In the genomic region with DNA sequence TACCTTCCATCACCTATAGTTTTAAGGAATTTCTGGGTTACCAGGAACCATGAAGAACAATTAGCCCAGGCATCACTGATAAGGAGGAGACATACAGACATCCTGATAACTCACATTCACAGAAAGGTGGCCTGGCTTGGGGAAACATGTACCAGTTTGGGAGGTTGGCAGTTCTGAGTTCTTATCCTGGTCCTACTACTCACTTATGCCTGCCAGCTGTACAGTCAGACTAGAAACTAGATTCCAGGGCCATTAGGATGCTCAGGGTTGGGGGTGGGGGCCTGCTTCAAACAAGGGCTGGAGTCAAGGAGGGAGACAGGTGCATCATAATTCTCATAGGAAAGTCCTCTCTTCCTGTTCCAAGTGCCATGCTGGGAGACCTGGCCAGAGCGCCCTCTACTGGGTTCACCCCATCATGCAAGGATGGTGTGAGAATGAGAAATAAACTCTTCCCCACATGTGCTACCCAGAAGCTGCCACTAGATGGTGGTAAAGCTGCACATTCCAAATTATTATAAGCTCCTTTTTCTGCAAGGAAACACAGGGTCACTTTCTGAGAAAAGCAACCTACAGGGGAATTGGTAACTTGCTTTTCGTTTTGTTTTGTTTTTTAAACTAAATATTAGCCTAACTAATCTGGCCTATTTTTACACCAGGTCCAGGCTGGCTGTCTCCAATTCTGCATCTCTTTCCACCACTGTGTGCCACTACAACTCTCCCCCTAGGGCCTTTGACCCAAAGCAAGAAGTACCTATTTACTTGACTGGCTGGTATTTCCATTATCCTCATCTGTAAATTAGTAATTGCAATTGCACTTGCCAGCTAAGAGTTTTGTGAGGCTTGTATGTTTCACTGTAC, we compare ENCODE assay signal across 8 cellular contexts. TPM values are rescaled to one million over a fixed set of nuclear protein-coding genes. Genes with fewer than 3 reads are reported as not detected.
DNase-seq lines count a peak whose midpoint lies in the region; ATAC-seq and TF ChIP-seq lines count a peak whose summit lies in the region.

No MANE protein-coding gene starts in this region.

- H3K9ac ChIP-seq in KMS-11 = no peak overlapping the region

- H3K36me3 ChIP-seq in KMS-11 (ENCODE audit: insufficient read depth) (no peaks in the 10 kb centered on the region), RWPE2 (ENCODE audit: low read depth) (no peaks in the 10 kb centered on the region), prostate gland (no peaks in the 10 kb centered on the region)

- no peaks in the 10 kb centered on the region for H3K9me3 ChIP-seq in RWPE2 (ENCODE audit: severe bottlenecking)
- no peaks in the 10 kb centered on the region for H3K9me3 ChIP-seq in prostate gland

- no peak overlapping the region for H3K27ac ChIP-seq in KMS-11
- H3K27ac ChIP-seq in RWPE2 (ENCODE audit: poor library complexity, severe bottlenecking) = no peak overlapping the region
- no peak overlapping the region for H3K27ac ChIP-seq in prostate gland

- peak; percentile 88 for TF ChIP-seq CTCF in KMS-11 (conservative IDR thresholded peaks at IDR 0.05; ENCODE audit: low read depth, low read length)
- peak; percentile 93 for TF ChIP-seq CTCF in RWPE2 (IDR thresholded peaks at IDR 0.05; ENCODE audit: poor library complexity, severe bottlenecking)
- peak; percentile 61 to 79 (median 66) for TF ChIP-seq CTCF in prostate gland (IDR thresholded peaks at IDR 0.05)

- H3K4me2 ChIP-seq in KMS-11 = no peak overlapping the region

- H3K79me2 ChIP-seq in KMS-11 (ENCODE audit: insufficient read depth, low read depth) = no peaks in the 10 kb centered on the region

- peak; percentile 88 for DNase-seq in DMS53 (lab: John Stamatoyannopoulos, UW)
- no peak for DNase-seq in RWPE2 (ENCODE audit: low spot score)
- peak; percentile 68 for DNase-seq in activated naive CD4-positive, alpha-beta T cell treated with Interleukin-2 at 50 U/mL for 16 hours
- peak; percentile 78 for DNase-seq in glomerular endothelial cell (ENCODE audit: extremely low read depth, low read depth, low spot score)
- DNase-seq in prostate gland (ENCODE audit: low spot score) = peak; percentile 12

- peaks cover 8% of the 10 kb centered on the region for H3K4me1 ChIP-seq in KMS-11 (ENCODE audit: low read depth, poor library complexity, severe bottlenecking)
- no peaks in the 10 kb centered on the region for H3K4me1 ChIP-seq in RWPE2 (ENCODE audit: insufficient read depth, poor library complexity, severe bottlenecking)
- H3K4me1 ChIP-seq in prostate gland (replicated peaks) = no peaks in the 10 kb centered on the region

- TF ChIP-seq POLR2A in prostate gland (IDR thresholded peaks at IDR 0.05) = no peak

- no peaks in the 10 kb centered on the region for H4K20me1 ChIP-seq in KMS-11 (ENCODE audit: insufficient read depth)

- intact Hi-C loops in prostate gland (cut with DNase I) = no loop called here

- H2AFZ ChIP-seq in KMS-11 (ENCODE audit: low read depth) = no peak overlapping the region

- WGBS in prostate gland = 5% methylated on average over 2 of the region's 2 CpGs

- H3K27me3 ChIP-seq in KMS-11 (ENCODE audit: insufficient read depth, low read depth) (no peaks in the 10 kb centered on the region), RWPE2 (ENCODE audit: insufficient read depth, poor library complexity, severe bottlenecking) (no peaks in the 10 kb centered on the region), prostate gland (replicated peaks; ENCODE audit: insufficient read depth) (no peaks in the 10 kb centered on the region)

- no peak overlapping the region for H3K4me3 ChIP-seq in KMS-11 (IDR thresholded peaks at IDR 0.05; ENCODE audit: insufficient read depth, low read depth, low read length)
- no peak overlapping the region for H3K4me3 ChIP-seq in RWPE2 (ENCODE audit: severe bottlenecking)
- no peak overlapping the region for H3K4me3 ChIP-seq in prostate gland

- ATAC-seq in RWPE2 (ENCODE audit: low read depth) (peak; percentile 49; the same call in 1 of the 3 replicates), HG03097 (IDR thresholded peaks at IDR 0.05; ENCODE audit: low FRiP score, unreplicated experiment) (no peak), HG02571 (IDR thresholded peaks at IDR 0.05; ENCODE audit: unreplicated experiment) (no peak)

RNA-seq across cellular contexts. Expression of gene OAS2, which starts 14.5 kb away (rescaled TPM):
- total RNA-seq in glomerular endothelial cell (35.9 and 80.4 TPM in 2 replicates), prostate gland (10 to 100 TPM in 1 of 2 donors, 1 to 10 TPM in 1; 9.7 to 12.4 TPM)

RNA-seq across cellular contexts. Expression of gene OAS3, which starts 54.5 kb away (rescaled TPM):
- total RNA-seq in glomerular endothelial cell (13.6 and 62.9 TPM in 2 replicates), prostate gland (10 to 100 TPM in 1 of 2 donors, 1 to 10 TPM in 1; 8.7 to 11.2 TPM)
